1 cellular context compared by ENCODE assay signal in the genomic region with DNA sequence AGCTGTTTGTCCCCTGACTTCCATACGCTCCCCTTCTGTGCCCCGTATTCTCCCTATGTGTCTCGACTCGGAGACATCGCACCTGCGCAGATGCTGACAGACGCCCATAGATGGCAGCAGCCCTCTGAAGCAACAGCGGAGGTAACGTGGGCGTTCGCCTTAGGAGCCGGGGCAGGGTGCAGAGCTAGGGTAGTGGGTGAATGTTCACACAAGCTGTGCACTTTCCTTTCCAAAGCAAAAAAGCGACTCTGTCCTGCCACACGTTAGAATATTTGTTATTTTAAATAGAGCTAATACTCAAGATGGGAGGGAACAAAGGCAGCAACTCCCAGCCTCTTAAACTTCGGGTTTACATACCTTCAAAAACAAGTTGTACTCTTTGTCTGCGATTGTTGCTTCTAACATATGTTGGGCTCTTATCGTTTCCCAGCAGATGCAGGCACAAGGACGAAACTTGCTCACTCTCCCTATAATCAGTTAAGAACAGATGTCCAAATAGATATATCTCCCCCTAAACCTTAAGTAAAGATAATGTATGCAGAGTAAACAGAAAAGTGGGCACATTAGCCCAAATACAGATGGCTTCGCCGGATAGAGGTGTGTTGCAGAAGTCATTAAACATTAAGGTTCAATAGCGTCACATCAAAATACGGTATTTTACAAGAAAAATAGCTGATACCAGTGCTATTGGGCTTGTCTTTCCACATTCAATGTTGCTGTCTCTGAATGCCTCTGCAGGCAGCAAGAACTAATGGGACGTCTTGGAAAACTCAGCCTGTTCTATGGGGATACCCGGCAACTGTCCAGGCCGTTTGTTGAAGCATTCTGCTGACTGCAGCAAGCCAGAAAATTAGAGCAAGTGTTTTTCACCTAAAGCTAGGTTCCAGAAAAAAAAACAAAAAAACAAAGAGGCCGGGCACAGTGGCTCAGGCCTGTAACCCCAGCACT.
A peak's percentile ranks its signal among the peaks of the same experiment; 100 is the strongest.
TF ChIP-seq lines count a peak whose summit lies in the region.

No MANE protein-coding gene starts in this region.

TF ChIP-seq in K562, 482 proteins besides CTCF, POLR2A, EP300 and RAD21 (continued from another document and continues in another):
- TF ChIP-seq, protein P1, sequence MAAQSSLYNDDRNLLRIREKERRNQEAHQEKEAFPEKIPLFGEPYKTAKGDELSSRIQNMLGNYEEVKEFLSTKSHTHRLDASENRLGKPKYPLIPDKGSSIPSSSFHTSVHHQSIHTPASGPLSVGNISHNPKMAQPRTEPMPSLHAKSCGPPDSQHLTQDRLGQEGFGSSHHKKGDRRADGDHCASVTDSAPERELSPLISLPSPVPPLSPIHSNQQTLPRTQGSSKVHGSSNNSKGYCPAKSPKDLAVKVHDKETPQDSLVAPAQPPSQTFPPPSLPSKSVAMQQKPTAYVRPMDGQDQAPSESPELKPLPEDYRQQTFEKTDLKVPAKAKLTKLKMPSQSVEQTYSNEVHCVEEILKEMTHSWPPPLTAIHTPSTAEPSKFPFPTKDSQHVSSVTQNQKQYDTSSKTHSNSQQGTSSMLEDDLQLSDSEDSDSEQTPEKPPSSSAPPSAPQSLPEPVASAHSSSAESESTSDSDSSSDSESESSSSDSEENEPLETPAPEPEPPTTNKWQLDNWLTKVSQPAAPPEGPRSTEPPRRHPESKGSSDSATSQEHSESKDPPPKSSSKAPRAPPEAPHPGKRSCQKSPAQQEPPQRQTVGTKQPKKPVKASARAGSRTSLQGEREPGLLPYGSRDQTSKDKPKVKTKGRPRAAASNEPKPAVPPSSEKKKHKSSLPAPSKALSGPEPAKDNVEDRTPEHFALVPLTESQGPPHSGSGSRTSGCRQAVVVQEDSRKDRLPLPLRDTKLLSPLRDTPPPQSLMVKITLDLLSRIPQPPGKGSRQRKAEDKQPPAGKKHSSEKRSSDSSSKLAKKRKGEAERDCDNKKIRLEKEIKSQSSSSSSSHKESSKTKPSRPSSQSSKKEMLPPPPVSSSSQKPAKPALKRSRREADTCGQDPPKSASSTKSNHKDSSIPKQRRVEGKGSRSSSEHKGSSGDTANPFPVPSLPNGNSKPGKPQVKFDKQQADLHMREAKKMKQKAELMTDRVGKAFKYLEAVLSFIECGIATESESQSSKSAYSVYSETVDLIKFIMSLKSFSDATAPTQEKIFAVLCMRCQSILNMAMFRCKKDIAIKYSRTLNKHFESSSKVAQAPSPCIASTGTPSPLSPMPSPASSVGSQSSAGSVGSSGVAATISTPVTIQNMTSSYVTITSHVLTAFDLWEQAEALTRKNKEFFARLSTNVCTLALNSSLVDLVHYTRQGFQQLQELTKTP (IDR thresholded peaks at IDR 0.05; ENCODE audit: low read depth in 1 of 2, partially characterized antibody in 2 of 2) = peak; percentile 36 to 88
- TF ChIP-seq ATF1 (CRISPR knock-in tag; IDR thresholded peaks at IDR 0.05) (no peak), ATF1 (tag; IDR thresholded peaks at IDR 0.05) (peak; percentile 61), FOXA1 (IDR thresholded peaks at IDR 0.05; ENCODE audit: borderline replicate concordance) (peak; percentile 97), CEBPG (CRISPR knock-in tag; IDR thresholded peaks at IDR 0.05) (no peak; the same call in 1 of the 2 replicates), CEBPG (tag; conservative IDR thresholded peaks at IDR 0.05 in 1 of 2, IDR thresholded peaks at IDR 0.05 in 1 of 2) (peak in 1 of 2 experiments; percentile 51; a peak in 1 of 4 replicates), FOXK1 (CRISPR knock-in tag; IDR thresholded peaks at IDR 0.05; ENCODE audit: borderline replicate concordance) (no peak), FOXJ3 (CRISPR knock-in tag; IDR thresholded peaks at IDR 0.05) (no peak), PML (IDR thresholded peaks at IDR 0.05; ENCODE audit: low read length) (peak; percentile 98), SMARCC2 (IDR thresholded peaks at IDR 0.05; ENCODE audit: low read depth) (peak; percentile 95), MEF2D (tag; conservative IDR thresholded peaks at IDR 0.05; ENCODE audit: low read depth) (peak; percentile 70), RB1 (IDR thresholded peaks at IDR 0.05; ENCODE audit: low read depth) (0 out of 2 replicates have a peak, but pooled peaks have one; percentile 20), NRF1 (conservative IDR thresholded peaks at IDR 0.05 in 1 of 2, IDR thresholded peaks at IDR 0.05 in 1 of 2) (peak; percentile 82 to 86), ZKSCAN8 (CRISPR knock-in tag; IDR thresholded peaks at IDR 0.05) (peak; percentile 78), HNRNPLL (IDR thresholded peaks at IDR 0.05; ENCODE audit: low read depth, low read length, poor library complexity, severe bottlenecking) (peak; percentile 63), ZSCAN29 (IDR thresholded peaks at IDR 0.05) (peak; percentile 53; the same call in 1 of the 2 replicates), BHLHE40 (IDR thresholded peaks at IDR 0.05; ENCODE audit: low read length) (peak; percentile 80; the same call in 1 of the 2 replicates), PCBP1 (IDR thresholded peaks at IDR 0.05; ENCODE audit: low read depth, low read length, poor library complexity, severe bottlenecking) (no peak), FOXK2 (conservative IDR thresholded peaks at IDR 0.05 in 1 of 2, IDR thresholded peaks at IDR 0.05 in 1 of 2; ENCODE audit: low read depth in 2 of 2) (peak in 1 of 2 experiments; percentile 72; a peak in 2 of 4 replicates), POLR3A (IDR thresholded peaks at IDR 0.05; ENCODE audit: borderline replicate concordance, extremely low read depth, insufficient read depth, insufficient read length) (no peak), ZFPM2 (CRISPR knock-in tag; IDR thresholded peaks at IDR 0.05) (no peak), BRD9 (IDR thresholded peaks at IDR 0.05; ENCODE audit: low read depth, partially characterized antibody) (peak; percentile 81), PHTF2 (CRISPR knock-in tag; IDR thresholded peaks at IDR 0.05) (no peak), ZFP36 (IDR thresholded peaks at IDR 0.05; ENCODE audit: low read depth, low read length, partially characterized antibody) (peak; percentile 38), DIDO1 (tag; IDR thresholded peaks at IDR 0.05; ENCODE audit: low read depth) (peak; percentile 52; the same call in 1 of the 2 replicates)
- TF ChIP-seq, protein P2, sequence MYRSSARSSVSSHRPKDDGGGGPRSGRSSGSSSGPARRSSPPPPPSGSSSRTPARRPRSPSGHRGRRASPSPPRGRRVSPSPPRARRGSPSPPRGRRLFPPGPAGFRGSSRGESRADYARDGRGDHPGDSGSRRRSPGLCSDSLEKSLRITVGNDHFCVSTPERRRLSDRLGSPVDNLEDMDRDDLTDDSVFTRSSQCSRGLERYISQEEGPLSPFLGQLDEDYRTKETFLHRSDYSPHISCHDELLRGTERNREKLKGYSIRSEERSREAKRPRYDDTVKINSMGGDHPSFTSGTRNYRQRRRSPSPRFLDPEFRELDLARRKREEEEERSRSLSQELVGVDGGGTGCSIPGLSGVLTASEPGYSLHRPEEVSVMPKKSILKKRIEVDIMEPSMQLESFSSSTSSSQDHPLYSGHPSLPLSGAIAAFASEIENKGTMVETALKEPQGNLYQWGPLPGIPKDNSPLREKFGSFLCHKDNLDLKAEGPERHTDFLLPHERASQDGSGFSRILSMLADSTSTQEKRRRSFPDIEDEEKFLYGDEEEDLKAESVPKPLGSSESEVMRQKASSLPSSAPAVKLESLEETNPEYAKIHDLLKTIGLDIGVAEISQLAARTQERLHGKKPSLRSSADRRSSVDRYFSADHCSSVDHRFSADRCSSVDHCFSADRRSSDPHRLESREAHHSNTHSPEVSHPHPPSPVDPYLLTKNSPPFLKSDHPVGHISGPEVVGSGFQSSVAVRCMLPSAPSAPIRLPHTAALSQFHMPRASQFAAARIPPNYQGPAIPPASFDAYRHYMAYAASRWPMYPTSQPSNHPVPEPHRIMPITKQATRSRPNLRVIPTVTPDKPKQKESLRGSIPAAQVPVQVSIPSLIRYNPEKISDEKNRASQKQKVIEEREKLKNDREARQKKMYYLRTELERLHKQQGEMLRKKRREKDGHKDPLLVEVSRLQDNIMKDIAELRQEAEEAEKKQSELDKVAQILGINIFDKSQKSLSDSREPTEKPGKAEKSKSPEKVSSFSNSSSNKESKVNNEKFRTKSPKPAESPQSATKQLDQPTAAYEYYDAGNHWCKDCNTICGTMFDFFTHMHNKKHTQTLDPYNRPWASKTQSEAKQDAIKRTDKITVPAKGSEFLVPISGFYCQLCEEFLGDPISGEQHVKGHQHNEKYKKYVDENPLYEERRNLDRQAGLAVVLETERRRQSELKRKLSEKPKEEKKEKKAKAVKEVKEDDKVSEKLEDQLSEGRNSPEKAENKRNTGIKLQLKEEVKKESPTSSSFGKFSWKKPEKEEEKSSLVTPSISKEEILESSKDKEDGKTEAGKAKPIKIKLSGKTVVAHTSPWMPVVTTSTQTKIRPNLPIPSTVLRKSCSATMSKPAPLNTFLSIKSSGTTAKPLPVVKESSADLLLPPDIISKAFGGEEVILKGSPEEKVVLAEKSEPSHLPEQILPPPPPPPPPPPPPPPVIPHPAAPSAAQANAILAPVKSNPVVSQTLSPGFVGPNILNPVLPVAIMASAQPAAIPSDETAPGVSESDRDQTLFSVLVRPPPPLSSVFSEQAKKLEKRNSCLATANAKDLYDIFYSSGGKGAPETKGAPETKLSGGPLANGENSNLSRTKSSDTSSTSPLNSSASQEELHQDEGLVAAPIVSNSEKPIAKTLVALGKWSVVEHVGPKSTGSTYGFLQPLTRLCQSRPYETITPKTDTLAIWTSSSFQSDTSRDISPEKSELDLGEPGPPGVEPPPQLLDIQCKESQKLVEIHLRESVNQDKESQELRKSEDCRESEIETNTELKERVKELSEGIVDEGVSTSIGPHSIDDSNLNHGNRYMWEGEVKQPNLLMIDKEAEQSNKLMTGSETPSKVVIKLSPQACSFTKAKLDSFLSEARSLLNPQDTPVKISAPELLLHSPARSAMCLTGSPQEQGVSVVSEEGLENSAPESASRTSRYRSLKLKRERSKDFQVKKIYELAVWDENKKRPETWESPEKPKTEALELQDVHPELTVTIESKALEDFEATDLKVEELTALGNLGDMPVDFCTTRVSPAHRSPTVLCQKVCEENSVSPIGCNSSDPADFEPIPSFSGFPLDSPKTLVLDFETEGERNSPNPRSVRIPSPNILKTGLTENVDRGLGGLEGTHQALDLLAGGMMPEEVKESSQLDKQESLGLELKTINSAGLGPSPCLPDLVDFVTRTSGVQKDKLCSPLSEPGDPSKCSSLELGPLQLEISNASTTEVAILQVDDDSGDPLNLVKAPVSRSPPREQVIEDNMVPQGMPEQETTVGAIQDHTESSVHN (IDR thresholded peaks at IDR 0.05; ENCODE audit: borderline replicate concordance in 1 of 2, low read depth in 1 of 2) = peak in 1 of 2 experiments; percentile 75; a peak in 1 of 4 replicates
- TF ChIP-seq, protein P3, sequence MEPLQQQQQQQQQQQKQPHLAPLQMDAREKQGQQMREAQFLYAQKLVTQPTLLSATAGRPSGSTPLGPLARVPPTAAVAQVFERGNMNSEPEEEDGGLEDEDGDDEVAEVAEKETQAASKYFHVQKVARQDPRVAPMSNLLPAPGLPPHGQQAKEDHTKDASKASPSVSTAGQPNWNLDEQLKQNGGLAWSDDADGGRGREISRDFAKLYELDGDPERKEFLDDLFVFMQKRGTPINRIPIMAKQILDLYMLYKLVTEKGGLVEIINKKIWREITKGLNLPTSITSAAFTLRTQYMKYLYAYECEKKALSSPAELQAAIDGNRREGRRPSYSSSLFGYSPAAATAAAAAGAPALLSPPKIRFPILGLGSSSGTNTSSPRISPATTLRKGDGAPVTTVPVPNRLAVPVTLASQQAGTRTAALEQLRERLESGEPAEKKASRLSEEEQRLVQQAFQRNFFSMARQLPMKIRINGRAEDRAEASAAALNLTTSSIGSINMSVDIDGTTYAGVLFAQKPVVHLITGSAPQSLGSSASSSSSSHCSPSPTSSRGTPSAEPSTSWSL (CRISPR knock-in tag; IDR thresholded peaks at IDR 0.05; ENCODE audit: borderline replicate concordance) = no peak
- TF ChIP-seq, protein P4, sequence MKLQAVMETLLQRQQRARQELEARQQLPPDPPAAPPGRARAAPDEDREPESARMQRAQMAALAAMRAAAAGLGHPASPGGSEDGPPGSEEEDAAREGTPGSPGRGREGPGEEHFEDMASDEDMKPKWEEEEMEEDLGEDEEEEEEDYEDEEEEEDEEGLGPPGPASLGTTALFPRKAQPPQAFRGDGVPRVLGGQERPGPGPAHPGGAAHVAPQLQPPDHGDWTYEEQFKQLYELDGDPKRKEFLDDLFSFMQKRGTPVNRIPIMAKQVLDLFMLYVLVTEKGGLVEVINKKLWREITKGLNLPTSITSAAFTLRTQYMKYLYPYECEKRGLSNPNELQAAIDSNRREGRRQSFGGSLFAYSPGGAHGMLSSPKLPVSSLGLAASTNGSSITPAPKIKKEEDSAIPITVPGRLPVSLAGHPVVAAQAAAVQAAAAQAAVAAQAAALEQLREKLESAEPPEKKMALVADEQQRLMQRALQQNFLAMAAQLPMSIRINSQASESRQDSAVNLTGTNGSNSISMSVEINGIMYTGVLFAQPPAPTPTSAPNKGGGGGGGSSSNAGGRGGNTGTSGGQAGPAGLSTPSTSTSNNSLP (IDR thresholded peaks at IDR 0.05; ENCODE audit: borderline replicate concordance, low read depth, low read length) = peak; percentile 85; the same call in 1 of the 2 replicates
- TF ChIP-seq, protein P5, sequence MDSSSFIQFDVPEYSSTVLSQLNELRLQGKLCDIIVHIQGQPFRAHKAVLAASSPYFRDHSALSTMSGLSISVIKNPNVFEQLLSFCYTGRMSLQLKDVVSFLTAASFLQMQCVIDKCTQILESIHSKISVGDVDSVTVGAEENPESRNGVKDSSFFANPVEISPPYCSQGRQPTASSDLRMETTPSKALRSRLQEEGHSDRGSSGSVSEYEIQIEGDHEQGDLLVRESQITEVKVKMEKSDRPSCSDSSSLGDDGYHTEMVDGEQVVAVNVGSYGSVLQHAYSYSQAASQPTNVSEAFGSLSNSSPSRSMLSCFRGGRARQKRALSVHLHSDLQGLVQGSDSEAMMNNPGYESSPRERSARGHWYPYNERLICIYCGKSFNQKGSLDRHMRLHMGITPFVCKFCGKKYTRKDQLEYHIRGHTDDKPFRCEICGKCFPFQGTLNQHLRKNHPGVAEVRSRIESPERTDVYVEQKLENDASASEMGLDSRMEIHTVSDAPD (CRISPR knock-in tag; IDR thresholded peaks at IDR 0.05) = no peak
